In genomic region chr4:69054578-69055200, GRCh38 we compare ENCODE assay signal across 13 cellular contexts. TPM values are rescaled to one million over a fixed set of nuclear protein-coding genes. Genes with fewer than 3 reads are reported as not detected.
A peak's percentile ranks its signal among the peaks of the same experiment; 100 is the strongest.
DNase-seq lines count a peak whose midpoint lies in the region; ATAC-seq and TF ChIP-seq lines count a peak whose summit lies in the region.
"Had no signal": no experiment of that assay in that cellular context is flagged by ENCODE, and none has a peak within 500 bp of the region (broad histone marks: within the 10 kb centered on the region; RNA-seq: fewer than 3 reads in every experiment).

No MANE protein-coding gene starts in this region.

- H3K9me2 ChIP-seq in GM23338 (ENCODE audit: insufficient read depth), result no peaks in the 10 kb centered on the region

- TF ChIP-seq CTCF in astrocyte of the cerebellum (IDR thresholded peaks at IDR 0.05; ENCODE audit: low read depth, low read length, missing control alignments) (no peak), lower lobe of right lung (IDR thresholded peaks at IDR 0.05) (no peak), GM23338 (conservative IDR thresholded peaks at IDR 0.05; ENCODE audit: low read depth in 2 of 2) (no peak)

- H3K27ac ChIP-seq in lower lobe of right lung (peak overlapping the region; percentile 56), GM23338 (ENCODE audit: low read depth) (no peak overlapping the region)

- H3K4me1 ChIP-seq in lower lobe of right lung, result no peaks in the 10 kb centered on the region
- H3K4me1 ChIP-seq in GM23338 (ENCODE audit: insufficient read depth), result peaks cover 21% of the 10 kb centered on the region

- H3K9me3 ChIP-seq in lower lobe of right lung, result no peaks in the 10 kb centered on the region

- H3K4me3 ChIP-seq in astrocyte of the cerebellum (ENCODE audit: low read depth, low read length) (no peak overlapping the region), lower lobe of right lung (no peak overlapping the region), GM23338 (no peak overlapping the region)

- POLR2A ChIA-PET in activated CD8-positive, alpha-beta T cell treated with anti-CD3 and anti-CD28 coated beads, Interleukin-2, amount 10 ng/mL, durations not matched to agents 7 days and 5 days (lab: Charles Lee), result no interaction called here

- CTCF ChIA-PET in activated CD8-positive, alpha-beta T cell treated with anti-CD3 and anti-CD28 coated beads, Interleukin-2, amount 10 ng/mL, durations not matched to agents 7 days and 5 days (lab: Charles Lee), result no interaction called here

- no peak overlapping the region for H3K4me2 ChIP-seq in GM23338

- no peaks in the 10 kb centered on the region for H3K27me3 Mint-ChIP-seq in activated CD8-positive, alpha-beta T cell treated with anti-CD3 and anti-CD28 coated beads, Interleukin-2, amount 10 ng/mL, durations not matched to agents 7 days and 5 days (ENCODE audit: low read depth)
- H3K27me3 Mint-ChIP-seq in GM23338 (ENCODE audit: insufficient read depth, low read depth, poor library complexity), result peaks cover 1% of the 10 kb centered on the region
- H3K27me3 Mint-ChIP-seq: activated naive CD8-positive, alpha-beta T cell treated with anti-CD3 and anti-CD28 coated beads, Interleukin-2, amount 50 U/mL, for 24 hours had no signal

- H3K27me3 ChIP-seq in lower lobe of right lung (ENCODE audit: low read depth), result no peaks in the 10 kb centered on the region
- no peaks in the 10 kb centered on the region for H3K27me3 ChIP-seq in GM23338 (ENCODE audit: insufficient read depth)

- no peak overlapping the region for H3K27ac Mint-ChIP-seq in activated CD8-positive, alpha-beta T cell treated with anti-CD3 and anti-CD28 coated beads, Interleukin-2, amount 10 ng/mL, durations not matched to agents 7 days and 5 days
- H3K27ac Mint-ChIP-seq in GM23338, result no peak overlapping the region
- H3K27ac Mint-ChIP-seq: activated naive CD8-positive, alpha-beta T cell treated with anti-CD3 and anti-CD28 coated beads, Interleukin-2, amount 50 U/mL, for 24 hours had no signal

- intact Hi-C loops in lower lobe of right lung (cut with DNase I), result no loop called here

- ATAC-seq in HG03342 (IDR thresholded peaks at IDR 0.05; ENCODE audit: unreplicated experiment), result peak; percentile 40
- peak; percentile 66 to 81 for ATAC-seq in lower lobe of right lung
- ATAC-seq in activated CD8-positive, alpha-beta T cell treated with anti-CD3 and anti-CD28 coated beads, Interleukin-2, amount 10 ng/mL, durations not matched to agents 7 days and 5 days, result no peak
- no peak for ATAC-seq in GM23338
- ATAC-seq: activated naive CD8-positive, alpha-beta T cell treated with anti-CD3 and anti-CD28 coated beads, Interleukin-2, amount 50 U/mL, for 24 hours; left cardiac atrium had no signal

- no peaks in the 10 kb centered on the region for H3K36me3 Mint-ChIP-seq in activated CD8-positive, alpha-beta T cell treated with anti-CD3 and anti-CD28 coated beads, Interleukin-2, amount 10 ng/mL, durations not matched to agents 7 days and 5 days (ENCODE audit: low read depth)
- H3K36me3 Mint-ChIP-seq in GM23338 (ENCODE audit: low read depth), result 0 out of 3 replicates have a peak, but pooled peaks cover 12% of the 10 kb centered on the region

- DNase-seq in ELR (ENCODE audit: low read depth) (peak; percentile 77), astrocyte of the cerebellum (ENCODE audit: low read depth) (peak; percentile 41), lower lobe of right lung (no peak), GM23338 (ENCODE audit: low spot score) (no peak), germinal center (ENCODE audit: low spot score) (no peak)
- no peak for DNase-seq in stimulated activated CD4-positive, alpha-beta T cell treated with anti-CD3 and anti-CD28 coated beads, Interleukin-4, amount 100 ng/mL, for 1 hour
- no peak for DNase-seq in activated CD8-positive, alpha-beta T cell treated with anti-CD3 and anti-CD28 coated beads, Interleukin-2, amount 10 ng/mL, durations not matched to agents 7 days and 5 days
- DNase-seq: activated naive CD8-positive, alpha-beta T cell treated with anti-CD3 and anti-CD28 coated beads, Interleukin-2, amount 50 U/mL, for 24 hours; DMS 273 treated with DMSO at 0.1 percent for 48 hours; GOT3; left cardiac atrium; stimulated activated CD4-positive, alpha-beta T cell treated with anti-CD3 and anti-CD28 coated beads, Interleukin-2, amount 100 ng/mL, for 24 hours had no signal

- no peak overlapping the region for H2AFZ ChIP-seq in GM23338

- no peaks in the 10 kb centered on the region for H3K9me3 Mint-ChIP-seq in activated CD8-positive, alpha-beta T cell treated with anti-CD3 and anti-CD28 coated beads, Interleukin-2, amount 10 ng/mL, durations not matched to agents 7 days and 5 days (ENCODE audit: insufficient read depth)
- peaks cover 9% of the 10 kb centered on the region; the same call in 1 of the 3 replicates for H3K9me3 Mint-ChIP-seq in GM23338
- H3K9me3 Mint-ChIP-seq: activated naive CD8-positive, alpha-beta T cell treated with anti-CD3 and anti-CD28 coated beads, Interleukin-2, amount 50 U/mL, for 24 hours had no signal

- no peaks in the 10 kb centered on the region for H3K4me1 Mint-ChIP-seq in activated CD8-positive, alpha-beta T cell treated with anti-CD3 and anti-CD28 coated beads, Interleukin-2, amount 10 ng/mL, durations not matched to agents 7 days and 5 days (ENCODE audit: low read depth)
- peaks cover 38% of the 10 kb centered on the region for H3K4me1 Mint-ChIP-seq in GM23338
- H3K4me1 Mint-ChIP-seq: activated naive CD8-positive, alpha-beta T cell treated with anti-CD3 and anti-CD28 coated beads, Interleukin-2, amount 50 U/mL, for 24 hours had no signal

- in situ Hi-C loops in astrocyte of the cerebellum (cut with HindIII; ENCODE audit: low sequenced_read_pairs), result no loop called here

- H3K36me3 ChIP-seq in lower lobe of right lung, result no peaks in the 10 kb centered on the region
- H3K36me3 ChIP-seq in GM23338 (ENCODE audit: insufficient read depth), result no peaks in the 10 kb centered on the region

- H3F3A ChIP-seq in GM23338 (replicated peaks; ENCODE audit: low read depth), result no peaks in the 10 kb centered on the region

- no peaks in the 10 kb centered on the region for H4K20me1 ChIP-seq in GM23338 (replicated peaks; ENCODE audit: insufficient read depth)

- H3K4me3 Mint-ChIP-seq in activated CD8-positive, alpha-beta T cell treated with anti-CD3 and anti-CD28 coated beads, Interleukin-2, amount 10 ng/mL, durations not matched to agents 7 days and 5 days, result no peak overlapping the region
- no peak overlapping the region for H3K4me3 Mint-ChIP-seq in GM23338
- H3K4me3 Mint-ChIP-seq: activated naive CD8-positive, alpha-beta T cell treated with anti-CD3 and anti-CD28 coated beads, Interleukin-2, amount 50 U/mL, for 24 hours had no signal

- H3K79me2 ChIP-seq in GM23338 (replicated peaks; ENCODE audit: insufficient read depth), result no peaks in the 10 kb centered on the region

TF ChIP-seq in GM23338, 12 proteins besides CTCF, POLR2A, EP300 and RAD21:
- no peak for TF ChIP-seq ZNF114 (CRISPR knock-in tag; IDR thresholded peaks at IDR 0.05)
- TF ChIP-seq NANOG (IDR thresholded peaks at IDR 0.05; ENCODE audit: borderline replicate concordance), result no peak
- TF ChIP-seq JUNB (IDR thresholded peaks at IDR 0.05; ENCODE audit: unreplicated experiment), result no peak
- no peak for TF ChIP-seq EZH2 (IDR thresholded peaks at IDR 0.05; ENCODE audit: low read depth, unreplicated experiment)
- no peak for TF ChIP-seq CREB1 (CRISPR knock-in tag; IDR thresholded peaks at IDR 0.05; ENCODE audit: low read depth)
- TF ChIP-seq POLR2AphosphoS5 (IDR thresholded peaks at IDR 0.05; ENCODE audit: low read depth), result no peak

RNA-seq across cellular contexts. Expression of gene UGT2B7, which starts 41.6 kb away (rescaled TPM):
- total RNA-seq in lower lobe of right lung, result not detected
- total RNA-seq in activated CD8-positive, alpha-beta T cell treated with anti-CD3 and anti-CD28 coated beads, Interleukin-2, amount 10 ng/mL, durations not matched to agents 7 days and 5 days, result not detected
- total RNA-seq in GM23338 (2014; rRNA removed; shearing (Covaris generic)), result not detected in 2 replicates
- not detected in 2 replicates for polyA plus RNA-seq in GM23338 (2016; fragmentation: Nextera tagmentation; extraction: Ambion mirVana)
- total RNA-seq: left cardiac atrium had no signal

Comparison
In these comparisons a context has a peak if more than half of its experiments do, and no peak if none do; other contexts are left out.
1. DNase-seq: peak in ELR (single experiment) and astrocyte of the cerebellum (single experiment); none in lower lobe of right lung (single experiment), stimulated activated CD4-positive, alpha-beta T cell treated with anti-CD3 and anti-CD28 coated beads, Interleukin-4, amount 100 ng/mL, for 1 hour (single experiment), activated CD8-positive, alpha-beta T cell treated with anti-CD3 and anti-CD28 coated beads, Interleukin-2, amount 10 ng/mL, durations not matched to agents 7 days and 5 days (single experiment), GM23338 (single experiment) and germinal center (single experiment).
2. ATAC-seq: peak in HG03342 (single experiment) and lower lobe of right lung (2 of 2); none in activated CD8-positive, alpha-beta T cell treated with anti-CD3 and anti-CD28 coated beads, Interleukin-2, amount 10 ng/mL, durations not matched to agents 7 days and 5 days (single experiment) and GM23338 (single experiment).